8 cellular contexts compared by ENCODE assay signal in the genomic region with DNA sequence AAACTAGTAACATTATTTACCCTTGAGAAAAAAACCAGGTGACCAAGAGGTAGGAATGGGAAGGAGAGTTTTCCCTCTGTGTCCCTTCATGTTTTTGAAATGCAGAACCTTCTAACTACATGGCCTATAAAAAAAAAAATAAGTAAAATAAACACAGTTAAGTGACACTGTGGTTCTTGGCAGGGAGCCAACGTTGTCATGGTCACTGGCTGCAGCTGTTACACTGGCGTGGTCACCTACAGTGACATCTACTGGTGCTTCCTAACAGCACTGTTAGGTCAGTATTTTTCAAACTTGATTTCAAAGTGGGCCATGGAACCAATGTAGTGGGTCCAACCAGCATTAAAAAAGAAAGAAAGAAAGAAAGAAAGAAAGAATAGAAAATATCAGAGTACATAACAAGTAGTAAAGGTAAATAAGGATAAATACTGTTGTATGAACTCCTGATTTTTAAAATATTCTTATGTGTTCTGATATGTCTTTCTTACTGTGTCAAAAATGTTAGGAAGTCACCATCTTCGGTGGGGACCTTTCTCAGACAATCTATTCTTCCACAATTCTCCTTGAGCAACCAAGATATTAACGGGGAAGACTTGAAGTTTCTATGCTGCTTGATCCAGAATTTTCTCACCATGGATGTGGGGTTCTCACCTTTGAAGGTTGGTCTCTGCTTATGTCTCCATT. TPM values are rescaled to one million over a fixed set of nuclear protein-coding genes. Genes with fewer than 3 reads are reported as not detected.
DNase-seq lines count a peak whose midpoint lies in the region; ATAC-seq and TF ChIP-seq lines count a peak whose summit lies in the region.

No MANE protein-coding gene starts in this region.

- H3F3A ChIP-seq in MM.1S (ENCODE audit: insufficient read depth, low read length): 0 out of 2 replicates have a peak, but pooled peaks cover 12% of the 10 kb centered on the region

- no peaks in the 10 kb centered on the region for H3K79me2 ChIP-seq in MM.1S (ENCODE audit: low read length)

- CTCF ChIA-PET in HEK293 (lab: Yijun Ruan, JAX): interaction anchor here (0.6 to 1.7 kb wide), 6 partner anchors 9 to 789 kb away, joined by 3 to 7 read pairs (median 4); no protein-coding TSS in a partner anchor

- ATAC-seq in RWPE2 (ENCODE audit: low read depth): peak; percentile 85
- peak; percentile 81 for ATAC-seq in foreskin keratinocyte
- ATAC-seq in omental fat pad (ENCODE audit: low FRiP score): peak; percentile 68
- ATAC-seq in thoracic aorta (ENCODE audit: insufficient number of reproducible peaks, low FRiP score, low read depth): peak; percentile 98

- H3K27ac ChIP-seq in HEK293 (ENCODE audit: extremely low read depth, low read depth, low read length) (no peak overlapping the region), MM.1S (ENCODE audit: low read length) (no peak overlapping the region), RWPE2 (ENCODE audit: poor library complexity, severe bottlenecking) (no peak overlapping the region), foreskin keratinocyte (no peak overlapping the region), thoracic aorta (no peak overlapping the region)

- no peaks in the 10 kb centered on the region; the same call in 1 of the 2 replicates for H3K9me3 ChIP-seq in HEK293 (ENCODE audit: control insufficient read depth, insufficient read depth, low read depth, low read length)
- H3K9me3 ChIP-seq in MM.1S (replicated peaks; ENCODE audit: insufficient read depth, low read length): no peaks in the 10 kb centered on the region
- H3K9me3 ChIP-seq in RWPE2 (ENCODE audit: severe bottlenecking): no peaks in the 10 kb centered on the region
- H3K9me3 ChIP-seq in thoracic aorta: no peaks in the 10 kb centered on the region

- 0 out of 2 replicates have a peak overlapping the region, but pooled peaks have one; percentile 1 for H3K4me2 ChIP-seq in MM.1S (ENCODE audit: low read depth, low read length)

- no peak overlapping the region for H3K9ac ChIP-seq in MM.1S (ENCODE audit: low read length)

- no peaks in the 10 kb centered on the region for H4K20me1 ChIP-seq in MM.1S (ENCODE audit: insufficient read depth, low read length)

- peak; percentile 32 for DNase-seq in GM06990 (ENCODE audit: extremely low read depth, insufficient read length)
- peak; percentile 94 for DNase-seq in MM.1S
- DNase-seq in RWPE2 (ENCODE audit: low spot score): peak; percentile 94
- DNase-seq in activated T-helper 9 cell treated with anti-CD3 and anti-CD28 coated beads, Interleukin-2, amount 50 U/mL, for 16 hours (ENCODE audit: low read depth): peak; percentile 41
- peak; percentile 42 to 67 for DNase-seq in foreskin keratinocyte
- peak; percentile 95 for DNase-seq in omental fat pad (ENCODE audit: low spot score)
- peak; percentile 95 for DNase-seq in thoracic aorta (ENCODE audit: low spot score)

- TF ChIP-seq CTCF in GM06990 (IDR thresholded peaks at IDR 0.05; ENCODE audit: insufficient read depth, low read length, poor library complexity, severe bottlenecking) (peak; percentile 77), HEK293 (tag by site-specific recombination; IDR thresholded peaks at IDR 0.05) (peak; percentile 86), MM.1S (IDR thresholded peaks at IDR 0.05; ENCODE audit: low read length) (peak; percentile 80), RWPE2 (IDR thresholded peaks at IDR 0.05; ENCODE audit: poor library complexity, severe bottlenecking) (peak; percentile 98), foreskin keratinocyte (conservative IDR thresholded peaks at IDR 0.05) (peak; percentile 82), omental fat pad (IDR thresholded peaks at IDR 0.05) (peak in 1 of 3 donors; percentile 57), thoracic aorta (IDR thresholded peaks at IDR 0.05) (peak; percentile 68)

- H3K9me2 ChIP-seq in MM.1S (replicated peaks; ENCODE audit: insufficient read depth, low read length): no peaks in the 10 kb centered on the region

- H3K4me1 ChIP-seq in HEK293 (ENCODE audit: control insufficient read depth, insufficient read depth, low read length): peaks cover 3% of the 10 kb centered on the region; the same call in 1 of the 2 replicates
- peaks cover 36% of the 10 kb centered on the region for H3K4me1 ChIP-seq in MM.1S (ENCODE audit: low read length)
- H3K4me1 ChIP-seq in RWPE2 (ENCODE audit: insufficient read depth, poor library complexity, severe bottlenecking): peaks cover 6% of the 10 kb centered on the region
- peaks cover 13% of the 10 kb centered on the region for H3K4me1 ChIP-seq in foreskin keratinocyte
- H3K4me1 ChIP-seq in thoracic aorta (ENCODE audit: control insufficient read depth in 1 of 2, low read depth in 2 of 2): peaks cover 4 to 8% of the 10 kb centered on the region in 2 donors

- no peak overlapping the region for H2AFZ ChIP-seq in MM.1S (ENCODE audit: low read length)

- no peaks in the 10 kb centered on the region for H3K27me3 ChIP-seq in GM06990 (replicated peaks; ENCODE audit: control insufficient read depth, insufficient read depth, low read length)
- H3K27me3 ChIP-seq in MM.1S (replicated peaks; ENCODE audit: insufficient read depth, low read length): no peaks in the 10 kb centered on the region
- no peaks in the 10 kb centered on the region for H3K27me3 ChIP-seq in RWPE2 (ENCODE audit: insufficient read depth, poor library complexity, severe bottlenecking)
- H3K27me3 ChIP-seq in foreskin keratinocyte: no peaks in the 10 kb centered on the region
- no peaks in the 10 kb centered on the region for H3K27me3 ChIP-seq in thoracic aorta (replicated peaks; ENCODE audit: insufficient read depth)

- no peak overlapping the region for H3K4me3 ChIP-seq in GM06990 (replicated peaks; ENCODE audit: low read depth, low read length)
- H3K4me3 ChIP-seq in HEK293 (ENCODE audit: low read depth, low read length): no peak overlapping the region
- no peak overlapping the region for H3K4me3 ChIP-seq in MM.1S (ENCODE audit: low read length)
- no peak overlapping the region for H3K4me3 ChIP-seq in RWPE2 (ENCODE audit: severe bottlenecking)
- H3K4me3 ChIP-seq in thoracic aorta: no peak overlapping the region

- H3K36me3 ChIP-seq in GM06990 (ENCODE audit: control insufficient read depth, insufficient read depth, low read length): no peaks in the 10 kb centered on the region
- H3K36me3 ChIP-seq in HEK293 (ENCODE audit: control insufficient read depth in 2 of 2, insufficient read depth in 1 of 2, low read length in 2 of 2): no peaks in the 10 kb centered on the region
- H3K36me3 ChIP-seq in MM.1S (replicated peaks; ENCODE audit: insufficient read depth, low read length): no peaks in the 10 kb centered on the region
- no peaks in the 10 kb centered on the region for H3K36me3 ChIP-seq in RWPE2 (ENCODE audit: low read depth)
- H3K36me3 ChIP-seq in thoracic aorta: no peaks in the 10 kb centered on the region

- POLR2A ChIA-PET in HEK293 (lab: Yijun Ruan, JAX): no interaction called here

TF ChIP-seq in HEK293, 187 proteins besides CTCF, POLR2A, EP300 and RAD21 (continues in another document):
- TF ChIP-seq, protein P1, sequence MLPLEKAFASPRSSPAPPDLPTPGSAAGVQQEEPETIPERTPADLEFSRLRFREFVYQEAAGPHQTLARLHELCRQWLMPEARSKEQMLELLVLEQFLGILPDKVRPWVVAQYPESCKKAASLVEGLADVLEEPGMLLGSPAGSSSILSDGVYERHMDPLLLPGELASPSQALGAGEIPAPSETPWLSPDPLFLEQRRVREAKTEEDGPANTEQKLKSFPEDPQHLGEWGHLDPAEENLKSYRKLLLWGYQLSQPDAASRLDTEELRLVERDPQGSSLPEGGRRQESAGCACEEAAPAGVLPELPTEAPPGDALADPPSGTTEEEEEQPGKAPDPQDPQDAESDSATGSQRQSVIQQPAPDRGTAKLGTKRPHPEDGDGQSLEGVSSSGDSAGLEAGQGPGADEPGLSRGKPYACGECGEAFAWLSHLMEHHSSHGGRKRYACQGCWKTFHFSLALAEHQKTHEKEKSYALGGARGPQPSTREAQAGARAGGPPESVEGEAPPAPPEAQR (tag by site-specific recombination; IDR thresholded peaks at IDR 0.05): peak; percentile 73; the same call in 1 of the 2 replicates
- TF ChIP-seq ZNF391 (tag by site-specific recombination; IDR thresholded peaks at IDR 0.05; ENCODE audit: borderline replicate concordance, low read depth) (0 out of 2 replicates have a peak, but pooled peaks have one; percentile 36), ZBTB8A (tag by site-specific recombination; IDR thresholded peaks at IDR 0.05) (peak; percentile 40; the same call in 1 of the 2 replicates), ZNF529 (tag by site-specific recombination; IDR thresholded peaks at IDR 0.05; ENCODE audit: insufficient replicate concordance) (peak; percentile 86), ZXDB (tag by site-specific recombination; IDR thresholded peaks at IDR 0.05) (peak; percentile 73)
- TF ChIP-seq, protein P2, sequence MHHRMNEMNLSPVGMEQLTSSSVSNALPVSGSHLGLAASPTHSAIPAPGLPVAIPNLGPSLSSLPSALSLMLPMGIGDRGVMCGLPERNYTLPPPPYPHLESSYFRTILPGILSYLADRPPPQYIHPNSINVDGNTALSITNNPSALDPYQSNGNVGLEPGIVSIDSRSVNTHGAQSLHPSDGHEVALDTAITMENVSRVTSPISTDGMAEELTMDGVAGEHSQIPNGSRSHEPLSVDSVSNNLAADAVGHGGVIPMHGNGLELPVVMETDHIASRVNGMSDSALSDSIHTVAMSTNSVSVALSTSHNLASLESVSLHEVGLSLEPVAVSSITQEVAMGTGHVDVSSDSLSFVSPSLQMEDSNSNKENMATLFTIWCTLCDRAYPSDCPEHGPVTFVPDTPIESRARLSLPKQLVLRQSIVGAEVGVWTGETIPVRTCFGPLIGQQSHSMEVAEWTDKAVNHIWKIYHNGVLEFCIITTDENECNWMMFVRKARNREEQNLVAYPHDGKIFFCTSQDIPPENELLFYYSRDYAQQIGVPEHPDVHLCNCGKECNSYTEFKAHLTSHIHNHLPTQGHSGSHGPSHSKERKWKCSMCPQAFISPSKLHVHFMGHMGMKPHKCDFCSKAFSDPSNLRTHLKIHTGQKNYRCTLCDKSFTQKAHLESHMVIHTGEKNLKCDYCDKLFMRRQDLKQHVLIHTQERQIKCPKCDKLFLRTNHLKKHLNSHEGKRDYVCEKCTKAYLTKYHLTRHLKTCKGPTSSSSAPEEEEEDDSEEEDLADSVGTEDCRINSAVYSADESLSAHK (tag by site-specific recombination; IDR thresholded peaks at IDR 0.05): peak; percentile 65
- TF ChIP-seq, protein P3, sequence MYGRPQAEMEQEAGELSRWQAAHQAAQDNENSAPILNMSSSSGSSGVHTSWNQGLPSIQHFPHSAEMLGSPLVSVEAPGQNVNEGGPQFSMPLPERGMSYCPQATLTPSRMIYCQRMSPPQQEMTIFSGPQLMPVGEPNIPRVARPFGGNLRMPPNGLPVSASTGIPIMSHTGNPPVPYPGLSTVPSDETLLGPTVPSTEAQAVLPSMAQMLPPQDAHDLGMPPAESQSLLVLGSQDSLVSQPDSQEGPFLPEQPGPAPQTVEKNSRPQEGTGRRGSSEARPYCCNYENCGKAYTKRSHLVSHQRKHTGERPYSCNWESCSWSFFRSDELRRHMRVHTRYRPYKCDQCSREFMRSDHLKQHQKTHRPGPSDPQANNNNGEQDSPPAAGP (tag by site-specific recombination; IDR thresholded peaks at IDR 0.05): peak; percentile 75; the same call in 1 of the 2 replicates

RNA-seq across cellular contexts. Expression of a gene that starts 59.1 kb away (rescaled TPM):
- total RNA-seq in foreskin keratinocyte (39.0 and 41.1 TPM in 2 replicates), omental fat pad (100 to 1,000 TPM in 1 of 4 donors, 10 to 100 TPM in 3; 74.5 to 120 (median 90.4) TPM), thoracic aorta (100 to 1,000 TPM; 136 to 155 TPM)
- 8.8 and 10.2 TPM in 2 replicates for polyA plus RNA-seq in foreskin keratinocyte

Comparison
In these comparisons a context has a peak if more than half of its experiments do, and no peak if none do; other contexts are left out.
1. DNase-seq: peak in every context shown above with its lines; median percentile 95 in omental fat pad; 95 in thoracic aorta; 94 in MM.1S; 94 in RWPE2; 54 in foreskin keratinocyte; 41 in activated T-helper 9 cell treated with anti-CD3 and anti-CD28 coated beads, Interleukin-2, amount 50 U/mL, for 16 hours; 32 in GM06990.